Comparison of ENCODE assay signal across 8 cellular contexts in the genomic region with DNA sequence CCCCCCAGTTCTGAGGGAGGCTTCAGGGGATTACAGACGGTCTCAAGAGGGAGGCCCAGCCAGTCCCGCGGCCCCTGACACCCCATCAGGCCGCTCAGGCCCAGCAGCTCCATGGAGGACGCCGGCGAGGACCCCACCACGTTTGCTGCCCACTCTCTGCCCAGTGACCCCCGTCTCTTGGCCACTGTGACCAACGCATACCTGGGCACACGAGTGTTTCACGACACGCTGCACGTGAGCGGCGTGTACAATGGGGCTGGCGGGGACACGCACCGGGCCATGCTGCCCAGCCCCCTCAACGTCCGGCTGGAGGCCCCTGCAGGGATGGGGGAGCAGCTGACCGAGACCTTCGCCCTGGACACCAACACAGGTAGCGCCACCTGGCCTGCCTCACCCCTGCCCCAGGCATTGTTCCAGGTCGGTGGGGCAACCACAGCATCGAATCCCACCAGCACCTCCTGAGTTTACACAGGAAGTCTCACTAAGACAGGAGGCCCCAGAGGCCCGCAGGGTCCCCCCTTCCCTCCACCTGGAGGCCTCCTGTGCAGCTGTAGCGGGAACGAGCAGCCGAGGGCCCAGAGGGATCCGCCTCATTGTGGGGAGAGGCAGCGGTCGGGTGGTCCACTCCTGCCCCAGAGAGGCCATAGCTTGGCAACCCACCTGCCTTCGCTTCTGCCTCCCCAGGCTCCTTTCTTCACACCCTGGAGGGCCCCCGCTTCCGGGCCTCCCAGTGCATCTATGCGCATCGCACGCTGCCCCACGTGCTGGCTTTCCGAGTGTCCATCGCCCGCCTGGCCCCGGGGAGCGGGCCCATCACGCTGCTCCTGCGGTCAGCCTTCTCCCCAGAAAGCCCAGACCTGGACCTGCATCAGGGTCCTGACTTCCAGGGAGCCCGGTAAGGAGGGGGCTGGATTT. TPM values are rescaled to one million over a fixed set of nuclear protein-coding genes. Genes with fewer than 3 reads are reported as not detected.
DNase-seq lines count a peak whose midpoint lies in the region; FAIRE-seq and TF ChIP-seq lines count a peak whose summit lies in the region.

No MANE protein-coding gene starts in this region.

- H3K23ac ChIP-seq in H1 (ENCODE audit: insufficient read length), result no peak overlapping the region

- H3K27me3 ChIP-seq in BLaER1, result peaks cover 39% of the 10 kb centered on the region
- peaks cover 17% of the 10 kb centered on the region for H3K27me3 ChIP-seq in NT2/D1 (ENCODE audit: insufficient read depth, insufficient read length)
- peaks cover 5 to 16% (median 13%) of the 10 kb centered on the region in 4 experiments; a peak in 6 of 7 replicates for H3K27me3 ChIP-seq in H1 (replicated peaks in 1 of 4; ENCODE audit: control insufficient read depth in 3 of 4, extremely low read depth in 1 of 4, insufficient read depth in 3 of 4, low read length in 3 of 4)
- H3K27me3 ChIP-seq in neural progenitor cell, result peaks cover 21% of the 10 kb centered on the region

- POLR2A ChIA-PET in H1 (lab: Charles Lee; ENCODE audit: partially characterized antibody), result interaction anchor here (0.8 to 3.0 kb wide), 10 partner anchors 9 to 199 kb away, joined by 3 to 14 read pairs (median 4); partner anchors contain the start of genes B4GALNT4 and IFITM5

- H3K27ac ChIP-seq in BLaER1 (peak overlapping the region; percentile 76), H1 (ENCODE audit: low read depth, low read length) (no peak overlapping the region), neural progenitor cell (no peak overlapping the region)

- H3K14ac ChIP-seq in H1 (ENCODE audit: insufficient read length), result no peak overlapping the region

- H3K4me3 ChIP-seq in BLaER1 (peak overlapping the region; percentile 78), NT2/D1 (ENCODE audit: insufficient read length, low read depth) (peak overlapping the region; percentile 32), H1 (ENCODE audit: extremely low read depth in 1 of 4, insufficient read depth in 2 of 4, low read depth in 3 of 4, low read length in 4 of 4) (peak overlapping the region; percentile 1 to 53 (median 24); a peak in 5 of 8 replicates), neural progenitor cell (peak overlapping the region; percentile 81)

- FAIRE-seq in H1 (lab: Jason Lieb, UNC) (no peak), GM12891 (lab: Jason Lieb, UNC) (no peak)

- H3K18ac ChIP-seq in H1 (ENCODE audit: extremely low read depth, low read length), result peak overlapping the region; percentile 7; the same call in 1 of the 2 replicates

- peak overlapping the region; percentile 95; the same call in 1 of the 2 replicates for H2BK15ac ChIP-seq in H1 (ENCODE audit: low read length)

- H2BK12ac ChIP-seq in H1 (ENCODE audit: low read depth, low read length), result peak overlapping the region; percentile 94; the same call in 1 of the 2 replicates

- H3K4me2 ChIP-seq in BLaER1 (peak overlapping the region; percentile 100), H1 (ENCODE audit: insufficient read depth in 1 of 2, low read depth in 2 of 2, low read length in 2 of 2) (peak overlapping the region; percentile 63 to 84), neural progenitor cell (peak overlapping the region; percentile 94)

- TF ChIP-seq CTCF in H1 (IDR thresholded peaks at IDR 0.05; ENCODE audit: control extremely low read depth in 1 of 3, insufficient read depth in 1 of 3, low read depth in 1 of 3, low read length in 3 of 3) (no peak), neural progenitor cell (IDR thresholded peaks at IDR 0.05) (no peak)

- H3K27me3 Mint-ChIP-seq in neural progenitor cell (ENCODE audit: insufficient read depth, low read depth), result peaks cover 12% of the 10 kb centered on the region

- 0 out of 2 replicates have a peak overlapping the region, but pooled peaks have one; percentile 6 for H2BK20ac ChIP-seq in H1 (ENCODE audit: low read length)

- H3K36me3 ChIP-seq in BLaER1 (peaks cover 44% of the 10 kb centered on the region), NT2/D1 (ENCODE audit: insufficient read depth, insufficient read length, low read length) (peaks cover 46% of the 10 kb centered on the region), H1 (ENCODE audit: control insufficient read depth in 2 of 4, insufficient read depth in 4 of 4, low read length in 3 of 4) (peaks cover 3 to 27% (median 15%) of the 10 kb centered on the region in 4 experiments; a peak in 6 of 8 replicates), neural progenitor cell (no peaks in the 10 kb centered on the region)

- TF ChIP-seq POLR2A in H1 (IDR thresholded peaks at IDR 0.05; ENCODE audit: control extremely low read depth in 1 of 2, low read depth in 2 of 2, low read length in 2 of 2), result no peak
- no peak for TF ChIP-seq POLR2A in GM12891 (IDR thresholded peaks at IDR 0.05; ENCODE audit: low read depth, low read length)

- 0 out of 2 replicates have a peak, but pooled peaks cover 4% of the 10 kb centered on the region for H3K79me1 ChIP-seq in H1 (ENCODE audit: low read depth, low read length)

- H3K23me2 ChIP-seq in H1 (ENCODE audit: low read depth, low read length), result peaks cover 5% of the 10 kb centered on the region; the same call in 1 of the 2 replicates

- H3K9me3 ChIP-seq in BLaER1 (no peaks in the 10 kb centered on the region), NT2/D1 (ENCODE audit: insufficient read depth, low read length) (no peaks in the 10 kb centered on the region), H1 (ENCODE audit: insufficient read depth in 2 of 2, low read depth in 1 of 2, low read length in 1 of 2) (peaks cover 0 to 3% of the 10 kb centered on the region in 2 experiments; a peak in 1 of 4 replicates), neural progenitor cell (ENCODE audit: low read depth) (no peaks in the 10 kb centered on the region)

- no peak overlapping the region for H2AFZ ChIP-seq in H1 (ENCODE audit: low read length)
- H2AFZ ChIP-seq in neural progenitor cell (replicated peaks), result no peak overlapping the region

- H4K20me1 ChIP-seq in BLaER1, result peaks cover 19% of the 10 kb centered on the region
- H4K20me1 ChIP-seq in H1 (replicated peaks in 1 of 2; ENCODE audit: control insufficient read depth in 1 of 2, insufficient read depth in 2 of 2, low read length in 2 of 2), result no peaks in the 10 kb centered on the region
- no peaks in the 10 kb centered on the region for H4K20me1 ChIP-seq in neural progenitor cell (ENCODE audit: low read depth)

- CTCF ChIA-PET in H1 (lab: Charles Lee; ENCODE audit: partially characterized antibody), result interaction anchor here (0.6 to 3.9 kb wide), 13 partner anchors 9 to 190 kb away, joined by 3 to 30 read pairs (median 3); no protein-coding TSS in a partner anchor

- H3K9me3 Mint-ChIP-seq in neural progenitor cell, result no peaks in the 10 kb centered on the region

- peak overlapping the region; percentile 35; the same call in 1 of the 2 replicates for H4K8ac ChIP-seq in H1 (ENCODE audit: extremely low read depth, insufficient read depth, low read length)

- H4K91ac ChIP-seq in H1 (replicated peaks; ENCODE audit: insufficient read length, low read length), result peak overlapping the region; percentile 97

- H3K4me1 ChIP-seq in BLaER1 (peaks cover 49% of the 10 kb centered on the region), NT2/D1 (ENCODE audit: insufficient read depth, insufficient read length) (peaks cover 28% of the 10 kb centered on the region), H1 (replicated peaks in 1 of 4; ENCODE audit: control insufficient read depth in 3 of 4, insufficient read depth in 4 of 4, low read length in 3 of 4) (peaks cover 0 to 41% (median 29%) of the 10 kb centered on the region in 4 experiments; a peak in 6 of 7 replicates), neural progenitor cell (peaks cover 14% of the 10 kb centered on the region)

- H2AK5ac ChIP-seq in H1 (ENCODE audit: low read depth, low read length), result peak overlapping the region; percentile 87; the same call in 1 of the 2 replicates

- H3K4me3 Mint-ChIP-seq in neural progenitor cell, result peak overlapping the region; percentile 84

- no peaks in the 10 kb centered on the region for H3K36me3 Mint-ChIP-seq in neural progenitor cell

- no peaks in the 10 kb centered on the region for H3F3A ChIP-seq in neural progenitor cell (ENCODE audit: low read depth)

- no peak overlapping the region for H4K5ac ChIP-seq in H1 (ENCODE audit: insufficient read length, low read depth, low read length)

- WGBS in H1 (ENCODE audit: extremely low coverage in 1 of 2, insufficient coverage in 1 of 2, insufficient read length in 1 of 2, insufficient replicate concordance in 2 of 2, low coverage in 1 of 2, low lambda C conversion rate in 2 of 2, missing lambda C conversion rate in 1 of 2), 2 experiments, result 90% methylated on average over 41 of the region's 48 CpGs; no CpG with 5 or more reads in 1 of the 2 experiments

- peak overlapping the region; percentile 97; the same call in 1 of the 2 replicates for H2BK5ac ChIP-seq in H1 (ENCODE audit: low read depth, low read length)

- peaks cover 14% of the 10 kb centered on the region for H3K4me1 Mint-ChIP-seq in neural progenitor cell

- peak overlapping the region; percentile 99 for H3K4ac ChIP-seq in H1 (replicated peaks; ENCODE audit: insufficient read length, low read depth, low read length)

- no peak overlapping the region for H3K56ac ChIP-seq in H1 (replicated peaks; ENCODE audit: insufficient read length, low read depth, low read length)

- TF ChIP-seq RAD21 in H1 (IDR thresholded peaks at IDR 0.05 in 1 of 2, conservative IDR thresholded peaks at IDR 0.05 in 1 of 2; ENCODE audit: low read depth in 2 of 2, low read length in 2 of 2), result no peak

- H3K27ac Mint-ChIP-seq in neural progenitor cell, result no peak overlapping the region

- H3K79me2 ChIP-seq in H1 (ENCODE audit: control insufficient read depth in 1 of 2, insufficient read depth in 2 of 2, low read length in 2 of 2), result no peaks in the 10 kb centered on the region
- no peaks in the 10 kb centered on the region for H3K79me2 ChIP-seq in neural progenitor cell (ENCODE audit: low read depth)

- peak overlapping the region; percentile 80 for H3K9ac ChIP-seq in BLaER1
- peak overlapping the region; percentile 67 for H3K9ac ChIP-seq in NT2/D1 (ENCODE audit: insufficient read length, low read depth)
- H3K9ac ChIP-seq in H1 (replicated peaks in 1 of 4; ENCODE audit: extremely low read depth in 1 of 4, low read depth in 3 of 4, low read length in 3 of 4), result no peak overlapping the region
- peak overlapping the region; percentile 20 for H3K9ac ChIP-seq in neural progenitor cell

- TF ChIP-seq EP300 in H1 (IDR thresholded peaks at IDR 0.05; ENCODE audit: borderline replicate concordance in 1 of 2, low read depth in 2 of 2, low read length in 2 of 2), result no peak

- H2BK120ac ChIP-seq in H1 (replicated peaks; ENCODE audit: low read depth, low read length), result no peak overlapping the region

- DNase-seq in NT2/D1 (ENCODE audit: low read depth, low spot score) (no peak), H1 (ENCODE audit: low read depth in 1 of 2, low spot score in 2 of 2) (no peak), neural progenitor cell (ENCODE audit: low spot score) (no peak), SHP77 treated with DMSO at 0.1 percent for 48 hours (lab: John Stamatoyannopoulos, UW) (no peak), HUDEP-2 (lab: John Stamatoyannopoulos, UW; ENCODE audit: unreplicated experiment in 76 of 76) (no peak), NCI-H1930 (lab: John Stamatoyannopoulos, UW) (no peak), GM12891 (ENCODE audit: insufficient read length, low spot score) (no peak)

RNA-seq across cellular contexts. Expression of gene PGGHG, which starts 1.0 kb away (rescaled TPM):
- 52.9 and 60.7 TPM in 2 replicates for total RNA-seq in H1 (2021; fragmentation: NEBNext Ultra II Directional; extraction: Animal tissue kit (Norgen Biotek cat#: 25700))
- 34.8 and 61.4 TPM in 2 replicates for polyA plus RNA-seq in H1 (2011; rRNA removed)
- 56.3 TPM for polyA plus RNA-seq in H1 (2011; cell fraction: cytosol; rRNA removed)
- 681 TPM for polyA plus RNA-seq in H1 (2011; cell fraction: nucleus; rRNA removed)
- 50.3 to 86.1 TPM (median 73.3 TPM) in 4 replicates for polyA plus RNA-seq in H1 (2012, experiment 1 of 2)
- 36.1 TPM for polyA plus RNA-seq in H1 (2012, experiment 2 of 2)
- 44.0 TPM for polyA plus RNA-seq in H1 (2013, experiment 1 of 2)
- polyA plus RNA-seq in H1 (2013, experiment 2 of 2), result 38.3 TPM
- 8.6 and 10.8 TPM in 2 replicates for polyA minus RNA-seq in H1 (2011; rRNA and poly(A)+ RNA removed)
- 17.0 TPM for polyA minus RNA-seq in H1 (2011; cell fraction: cytosol; rRNA and poly(A)+ RNA removed)
- 53.3 TPM for polyA minus RNA-seq in H1 (2011; cell fraction: nucleus; rRNA and poly(A)+ RNA removed)
- 20.5 and 44.4 TPM in 2 replicates for total RNA-seq in neural progenitor cell (ENCODE audit: low replicate concordance)
- 19.3 TPM for polyA plus RNA-seq in GM12891 (2012; ENCODE audit: low read depth, missing spikeins)

RNA-seq across cellular contexts. Expression of gene IFITM5, which starts 9.4 kb away (rescaled TPM):
- total RNA-seq in H1 (2021; fragmentation: NEBNext Ultra II Directional; extraction: Animal tissue kit (Norgen Biotek cat#: 25700)), result not detected in 2 replicates
- 0.50 TPM in 1 of 2 replicates, not detected in the other for polyA plus RNA-seq in H1 (2011; rRNA removed)
- polyA plus RNA-seq in H1 (2011; cell fraction: cytosol; rRNA removed), result 0.21 TPM
- 0.30 TPM for polyA plus RNA-seq in H1 (2011; cell fraction: nucleus; rRNA removed)
- polyA plus RNA-seq in H1 (2012, experiment 1 of 2), result 0.33 TPM in 1 of 4 replicates, not detected in the others
- polyA plus RNA-seq in H1 (2012, experiment 2 of 2), result not detected
- 0.26 TPM for polyA plus RNA-seq in H1 (2013, experiment 1 of 2)
- polyA plus RNA-seq in H1 (2013, experiment 2 of 2), result 0.11 TPM
- not detected in 2 replicates for polyA minus RNA-seq in H1 (2011; rRNA and poly(A)+ RNA removed)
- not detected for polyA minus RNA-seq in H1 (2011; cell fraction: cytosol; rRNA and poly(A)+ RNA removed)
- not detected for polyA minus RNA-seq in H1 (2011; cell fraction: nucleus; rRNA and poly(A)+ RNA removed)
- not detected in 2 replicates for total RNA-seq in neural progenitor cell (ENCODE audit: low replicate concordance)
- not detected for polyA plus RNA-seq in GM12891 (2012; ENCODE audit: low read depth, missing spikeins)

RNA-seq across cellular contexts. Expression of gene NLRP6, which starts 11.8 kb away (rescaled TPM):
- not detected in 2 replicates for total RNA-seq in H1 (2021; fragmentation: NEBNext Ultra II Directional; extraction: Animal tissue kit (Norgen Biotek cat#: 25700))
- polyA plus RNA-seq in H1 (2011; rRNA removed), result 0.06 TPM in 1 of 2 replicates, not detected in the other
- 0.06 TPM for polyA plus RNA-seq in H1 (2011; cell fraction: cytosol; rRNA removed)
- 0.19 TPM for polyA plus RNA-seq in H1 (2011; cell fraction: nucleus; rRNA removed)
- 0.05 to 0.13 TPM in 2 of 4 replicates, not detected in the others for polyA plus RNA-seq in H1 (2012, experiment 1 of 2)
- polyA plus RNA-seq in H1 (2012, experiment 2 of 2), result not detected
- not detected for polyA plus RNA-seq in H1 (2013, experiment 1 of 2)
- not detected for polyA plus RNA-seq in H1 (2013, experiment 2 of 2)
- not detected in 2 replicates for polyA minus RNA-seq in H1 (2011; rRNA and poly(A)+ RNA removed)
- not detected for polyA minus RNA-seq in H1 (2011; cell fraction: cytosol; rRNA and poly(A)+ RNA removed)
- polyA minus RNA-seq in H1 (2011; cell fraction: nucleus; rRNA and poly(A)+ RNA removed), result 0.20 TPM
- not detected in 2 replicates for total RNA-seq in neural progenitor cell (ENCODE audit: low replicate concordance)
- polyA plus RNA-seq in GM12891 (2012; ENCODE audit: low read depth, missing spikeins), result 0.04 TPM

RNA-seq across cellular contexts. Expression of gene IFITM2, which starts 17.7 kb away (rescaled TPM):
- total RNA-seq in H1 (2021; fragmentation: NEBNext Ultra II Directional; extraction: Animal tissue kit (Norgen Biotek cat#: 25700)), result 363 and 399 TPM in 2 replicates
- 764 and 902 TPM in 2 replicates for polyA plus RNA-seq in H1 (2011; rRNA removed)
- 381 TPM for polyA plus RNA-seq in H1 (2011; cell fraction: cytosol; rRNA removed)
- polyA plus RNA-seq in H1 (2011; cell fraction: nucleus; rRNA removed), result 326 TPM
- polyA plus RNA-seq in H1 (2012, experiment 1 of 2), result 487 to 716 TPM (median 624 TPM) in 4 replicates
- 666 TPM for polyA plus RNA-seq in H1 (2012, experiment 2 of 2)
- 1,170 TPM for polyA plus RNA-seq in H1 (2013, experiment 1 of 2)
- 1,490 TPM for polyA plus RNA-seq in H1 (2013, experiment 2 of 2)
- 220 and 246 TPM in 2 replicates for polyA minus RNA-seq in H1 (2011; rRNA and poly(A)+ RNA removed)
- polyA minus RNA-seq in H1 (2011; cell fraction: cytosol; rRNA and poly(A)+ RNA removed), result 86.5 TPM
- polyA minus RNA-seq in H1 (2011; cell fraction: nucleus; rRNA and poly(A)+ RNA removed), result 58.9 TPM
- 10.5 and 63.9 TPM in 2 replicates for total RNA-seq in neural progenitor cell (ENCODE audit: low replicate concordance)
- 486 TPM for polyA plus RNA-seq in GM12891 (2012; ENCODE audit: low read depth, missing spikeins)

RNA-seq across cellular contexts. Expression of gene IFITM1, which starts 23.9 kb away (rescaled TPM):
- total RNA-seq in H1 (2021; fragmentation: NEBNext Ultra II Directional; extraction: Animal tissue kit (Norgen Biotek cat#: 25700)), result 394 and 417 TPM in 2 replicates
- polyA plus RNA-seq in H1 (2011; rRNA removed), result 1,464 and 1,887 TPM in 2 replicates
- 1,079 TPM for polyA plus RNA-seq in H1 (2011; cell fraction: cytosol; rRNA removed)
- polyA plus RNA-seq in H1 (2011; cell fraction: nucleus; rRNA removed), result 974 TPM
- polyA plus RNA-seq in H1 (2012, experiment 1 of 2), result 247 to 559 TPM (median 446 TPM) in 4 replicates
- polyA plus RNA-seq in H1 (2012, experiment 2 of 2), result 534 TPM
- 788 TPM for polyA plus RNA-seq in H1 (2013, experiment 1 of 2)
- polyA plus RNA-seq in H1 (2013, experiment 2 of 2), result 902 TPM
- 336 and 605 TPM in 2 replicates for polyA minus RNA-seq in H1 (2011; rRNA and poly(A)+ RNA removed)
- 285 TPM for polyA minus RNA-seq in H1 (2011; cell fraction: cytosol; rRNA and poly(A)+ RNA removed)
- polyA minus RNA-seq in H1 (2011; cell fraction: nucleus; rRNA and poly(A)+ RNA removed), result 204 TPM
- 13.3 and 48.6 TPM in 2 replicates for total RNA-seq in neural progenitor cell (ENCODE audit: low replicate concordance)
- polyA plus RNA-seq in GM12891 (2012; ENCODE audit: low read depth, missing spikeins), result 413 TPM

Comparison
In these comparisons a context has a peak if more than half of its experiments do, and no peak if none do; other contexts are left out.
1. H3K4me3 ChIP-seq: peak in every context shown above with its lines; median percentile 81 in neural progenitor cell; 78 in BLaER1; 32 in NT2/D1; 24 in H1.
2. H3K9ac ChIP-seq: peak in BLaER1 (single experiment), NT2/D1 (single experiment) and neural progenitor cell (single experiment); none in H1 (0 of 4).
3. Peak in every context shown above with its lines, with median percentiles within 50 percentile points of each other: H3K4me2 ChIP-seq.